Comparison of ENCODE assay signal across 13 cellular contexts in genomic region chr1:182170941-182171461, GRCh38.
DNase-seq lines count a peak whose midpoint lies in the region; ATAC-seq lines count a peak whose summit lies in the region.
"Had no signal": no experiment of that assay in that cellular context is flagged by ENCODE, and none has a peak within 500 bp of the region (broad histone marks: within the 10 kb centered on the region; RNA-seq: fewer than 3 reads in every experiment).

No MANE protein-coding gene starts in this region.

- ATAC-seq in Right ventricle myocardium superior (ENCODE audit: poor library complexity), result peak; percentile 28
- ATAC-seq in Right ventricle myocardium inferior, result no peak
- no peak for ATAC-seq in GM18498 (IDR thresholded peaks at IDR 0.05; ENCODE audit: unreplicated experiment)

- intact Hi-C loops in Right ventricle myocardium superior (cut with DNase I) (no loop called here), Right ventricle myocardium inferior (cut with DNase I) (no loop called here)

- DNase-seq in Right ventricle myocardium superior (no peak), Right ventricle myocardium inferior (ENCODE audit: missing footprints) (no peak), OCI-M1 (lab: John Stamatoyannopoulos, UW) (peak; percentile 66), kidney tubule cell (ENCODE audit: low spot score) (peak; percentile 9), hippocampal formation (lab: John Stamatoyannopoulos, UW) (no peak), cerebellum (ENCODE audit: low spot score) (no peak), NCI-H82 (lab: John Stamatoyannopoulos, UW) (no peak)
- DNase-seq: 8988T; activated naive CD4-positive, alpha-beta T cell; cerebellar nuclear complex; glutamatergic neuron; NCI-H2171 had no signal

Comparison
In these comparisons a context has a peak if more than half of its experiments do, and no peak if none do; other contexts are left out.
1. DNase-seq: peak in OCI-M1 (single experiment) and kidney tubule cell (single experiment); none in Right ventricle myocardium superior (single experiment), Right ventricle myocardium inferior (single experiment), hippocampal formation (0 of 2), cerebellum (single experiment) and NCI-H82 (single experiment).